11 cellular contexts compared by ENCODE assay signal in genomic region chr20:47857994-47858557, GRCh38.
DNase-seq lines count a peak whose midpoint lies in the region; TF ChIP-seq lines count a peak whose summit lies in the region.
"Had no signal": no experiment of that assay in that cellular context is flagged by ENCODE, and none has a peak within 500 bp of the region (broad histone marks: within the 10 kb centered on the region; RNA-seq: fewer than 3 reads in every experiment).

No MANE protein-coding gene starts in this region.

- no peaks in the 10 kb centered on the region for H3K9me3 Mint-ChIP-seq in progenitor cell of endocrine pancreas (ENCODE audit: low read depth)

- in situ Hi-C loops in HAP-1 (cut with MboI; ENCODE audit: low sequenced_read_pairs): no loop called here

- DNase-seq in ELF-1 (ENCODE audit: low read depth, low spot score) (peak; percentile 29), NCI-H345 treated with DMSO at 0.1 percent for 48 hours (lab: John Stamatoyannopoulos, UW; ENCODE audit: unreplicated experiment) (peak; percentile 14), fibroblast of the aortic adventitia (ENCODE audit: low read depth) (peak; percentile 18), progenitor cell of endocrine pancreas (ENCODE audit: low spot score, unreplicated experiment) (no peak), HAP-1 (ENCODE audit: low spot score in 2 of 2) (no peak), amniotic stem cell (lab: John Stamatoyannopoulos, UW) (no peak), A172 (ENCODE audit: low spot score) (no peak)
- DNase-seq in stimulated activated CD4-positive, alpha-beta T cell treated with anti-CD3 and anti-CD28 coated beads, Interleukin-1b, Interleukin-23, amount 100 ng/mL, for 48 hours: no peak
- DNase-seq: CD4-positive, CD25-positive, alpha-beta regulatory T cell; stimulated activated CD4-positive, alpha-beta T cell treated with anti-CD3 and anti-CD28 coated beads, Interleukin-15, amount 100 ng/mL, for 24 hours had no signal

- TF ChIP-seq CTCF in fibroblast of the aortic adventitia (IDR thresholded peaks at IDR 0.05; ENCODE audit: insufficient read depth, low read length): no peak
- TF ChIP-seq CTCF in progenitor cell of endocrine pancreas (IDR thresholded peaks at IDR 0.05; ENCODE audit: unreplicated experiment): no peak

- H3K36me3 Mint-ChIP-seq in progenitor cell of endocrine pancreas (ENCODE audit: insufficient read depth): no peaks in the 10 kb centered on the region
- H3K36me3 Mint-ChIP-seq: CD4-positive, CD25-positive, alpha-beta regulatory T cell had no signal

- H3K27me3 Mint-ChIP-seq in progenitor cell of endocrine pancreas: peaks cover 3% of the 10 kb centered on the region
- H3K27me3 Mint-ChIP-seq: CD4-positive, CD25-positive, alpha-beta regulatory T cell had no signal

- H3K36me3 ChIP-seq in HAP-1 (replicated peaks): no peaks in the 10 kb centered on the region

- no peaks in the 10 kb centered on the region for H3K9me3 ChIP-seq in HAP-1

- no peaks in the 10 kb centered on the region for H3K27me3 ChIP-seq in HAP-1 (ENCODE audit: low read depth)

- no peak overlapping the region for H3K4me3 Mint-ChIP-seq in progenitor cell of endocrine pancreas (ENCODE audit: low read depth)
- H3K4me3 Mint-ChIP-seq: CD4-positive, CD25-positive, alpha-beta regulatory T cell had no signal

- H3K4me1 ChIP-seq in HAP-1: peaks cover 11% of the 10 kb centered on the region

- H3K27ac Mint-ChIP-seq in progenitor cell of endocrine pancreas: peak overlapping the region; percentile 80
- H3K27ac Mint-ChIP-seq: CD4-positive, CD25-positive, alpha-beta regulatory T cell; stimulated activated memory B cell treated with anti-CD40 and anti-IgM and Interleukin-4, amounts not matched to agents 10 μg/mL and 1 μg/mL and 100 μg/mL, for 72 hours had no signal

- peaks cover 17% of the 10 kb centered on the region for H3K4me1 Mint-ChIP-seq in progenitor cell of endocrine pancreas (ENCODE audit: low read depth)
- H3K4me1 Mint-ChIP-seq: CD4-positive, CD25-positive, alpha-beta regulatory T cell had no signal

- H3K4me3 ChIP-seq in fibroblast of the aortic adventitia (ENCODE audit: low read depth, low read length) (no peak overlapping the region), HAP-1 (no peak overlapping the region)

Comparison
In these comparisons a context has a peak if more than half of its experiments do, and no peak if none do; other contexts are left out.
1. DNase-seq: peak in ELF-1 (single experiment), NCI-H345 treated with DMSO at 0.1 percent for 48 hours (single experiment) and fibroblast of the aortic adventitia (single experiment); none in progenitor cell of endocrine pancreas (single experiment), HAP-1 (0 of 2), amniotic stem cell (single experiment), A172 (single experiment) and stimulated activated CD4-positive, alpha-beta T cell treated with anti-CD3 and anti-CD28 coated beads, Interleukin-1b, Interleukin-23, amount 100 ng/mL, for 48 hours (single experiment).